ENCODE assay signal across 18 cellular contexts in genomic region chr2:230434677-230435324, GRCh38. TPM values are rescaled to one million over a fixed set of nuclear protein-coding genes. Genes with fewer than 3 reads are reported as not detected.
DNase-seq lines count a peak whose midpoint lies in the region; ATAC-seq and TF ChIP-seq lines count a peak whose summit lies in the region.
"Had no signal": no experiment of that assay in that cellular context is flagged by ENCODE, and none has a peak within 500 bp of the region (broad histone marks: within the 10 kb centered on the region; RNA-seq: fewer than 3 reads in every experiment).

No MANE protein-coding gene starts in this region.

- peak overlapping the region; percentile 7 for H3K27ac Mint-ChIP-seq in activated CD4-positive, alpha-beta T cell treated with anti-CD3 and anti-CD28 coated beads, Interleukin-2, amount 10 ng/mL, durations not matched to agents 7 days and 5 days
- H3K27ac Mint-ChIP-seq in natural killer cell treated with Interleukin-12 subunit alpha and Interleukin-12 subunit beta and Interleukin-15 and Interleukin-18, amount 100 ng/mL, for 72 hours, result peak overlapping the region; percentile 64 to 86

- CTCF ChIA-PET in activated CD4-positive, alpha-beta T cell treated with anti-CD3 and anti-CD28 coated beads, Interleukin-2, amount 10 ng/mL, durations not matched to agents 7 days and 5 days (lab: Charles Lee), result interaction anchor here (0.9 to 1.6 kb wide), 2 partner anchors 10 to 31 kb away, joined by 3 to 4 read pairs; no protein-coding TSS in a partner anchor

- no peak for TF ChIP-seq CTCF in choroid plexus epithelial cell (conservative IDR thresholded peaks at IDR 0.05; ENCODE audit: low read depth, low read length)

- no peak for DNase-seq in activated CD4-positive, alpha-beta T cell treated with anti-CD3 and anti-CD28 coated beads, Interleukin-2, amount 10 ng/mL, durations not matched to agents 7 days and 5 days
- no peak for DNase-seq in activated CD4-positive, alpha-beta T cell treated with anti-CD3 and anti-CD28 coated beads for 1 hour
- DNase-seq in HCEC 1CT (peak; percentile 60), choroid plexus epithelial cell (ENCODE audit: low read depth) (peak; percentile 37), H4 (ENCODE audit: low spot score) (no peak), sciatic nerve (ENCODE audit: low spot score) (no peak)
- no peak for DNase-seq in natural killer cell treated with Interleukin-12 subunit alpha and Interleukin-12 subunit beta and Interleukin-15 and Interleukin-18, amount 100 ng/mL, for 72 hours (ENCODE audit: low spot score)
- DNase-seq: activated CD4-positive, CD25-positive, alpha-beta regulatory T cell; activated T-cell treated with anti-CD3 and anti-CD28 coated beads, Interleukin-2, amount 50 U/mL, for 4 hours; GF-D8; lower lobe of right lung; NCI-H187 treated with DMSO at 0.1 percent for 48 hours; NCI-H526; Peyer's patch; right cardiac atrium; stimulated activated CD4-positive, alpha-beta T cell treated with anti-CD3 and anti-CD28 coated beads, Interleukin-2, amount 100 ng/mL, for 24 hours; stimulated activated CD8-positive, alpha-beta memory T cell treated with anti-CD3 and anti-CD28 coated beads, Interleukin-4, amount 100 ng/mL, for 48 hours had no signal

- POLR2A ChIA-PET in activated CD4-positive, alpha-beta T cell treated with anti-CD3 and anti-CD28 coated beads, Interleukin-2, amount 10 ng/mL, durations not matched to agents 7 days and 5 days (lab: Charles Lee), result no interaction called here

- no peak overlapping the region for H3K4me3 ChIP-seq in choroid plexus epithelial cell (ENCODE audit: low read depth, low read length)
- H3K4me3 ChIP-seq: lower lobe of right lung, Peyer's patch had no signal

- no peaks in the 10 kb centered on the region for H3K27me3 Mint-ChIP-seq in activated CD4-positive, alpha-beta T cell treated with anti-CD3 and anti-CD28 coated beads, Interleukin-2, amount 10 ng/mL, durations not matched to agents 7 days and 5 days
- H3K27me3 Mint-ChIP-seq in natural killer cell treated with Interleukin-12 subunit alpha and Interleukin-12 subunit beta and Interleukin-15 and Interleukin-18, amount 100 ng/mL, for 72 hours, result no peaks in the 10 kb centered on the region

- H3K36me3 Mint-ChIP-seq in activated CD4-positive, alpha-beta T cell treated with anti-CD3 and anti-CD28 coated beads, Interleukin-2, amount 10 ng/mL, durations not matched to agents 7 days and 5 days (ENCODE audit: low read depth), result peaks cover 89% of the 10 kb centered on the region
- peaks cover 31% of the 10 kb centered on the region for H3K36me3 Mint-ChIP-seq in natural killer cell treated with Interleukin-12 subunit alpha and Interleukin-12 subunit beta and Interleukin-15 and Interleukin-18, amount 100 ng/mL, for 72 hours

- peaks cover 34% of the 10 kb centered on the region for H3K9me3 Mint-ChIP-seq in activated CD4-positive, alpha-beta T cell treated with anti-CD3 and anti-CD28 coated beads, Interleukin-2, amount 10 ng/mL, durations not matched to agents 7 days and 5 days
- peaks cover 4% of the 10 kb centered on the region for H3K9me3 Mint-ChIP-seq in natural killer cell treated with Interleukin-12 subunit alpha and Interleukin-12 subunit beta and Interleukin-15 and Interleukin-18, amount 100 ng/mL, for 72 hours

- H3K4me3 Mint-ChIP-seq in activated CD4-positive, alpha-beta T cell treated with anti-CD3 and anti-CD28 coated beads, Interleukin-2, amount 10 ng/mL, durations not matched to agents 7 days and 5 days, result no peak overlapping the region
- peak overlapping the region; percentile 9 for H3K4me3 Mint-ChIP-seq in natural killer cell treated with Interleukin-12 subunit alpha and Interleukin-12 subunit beta and Interleukin-15 and Interleukin-18, amount 100 ng/mL, for 72 hours
- H3K4me3 Mint-ChIP-seq: activated T-cell treated with anti-CD3 and anti-CD28 coated beads, Interleukin-2, amount 50 U/mL, for 4 hours had no signal

- peak; percentile 79 to 85 for ATAC-seq in natural killer cell treated with Interleukin-12 subunit alpha and Interleukin-12 subunit beta and Interleukin-15 and Interleukin-18, amount 100 ng/mL, for 72 hours
- ATAC-seq in sciatic nerve (no peak), HG03095 (IDR thresholded peaks at IDR 0.05; ENCODE audit: unreplicated experiment) (no peak)
- ATAC-seq: lower lobe of right lung, right cardiac atrium had no signal

- intact Hi-C loops in sciatic nerve (cut with DNase I), result no loop called here

- H3K4me1 Mint-ChIP-seq in activated CD4-positive, alpha-beta T cell treated with anti-CD3 and anti-CD28 coated beads, Interleukin-2, amount 10 ng/mL, durations not matched to agents 7 days and 5 days, result peaks cover 56% of the 10 kb centered on the region
- peaks cover 53 to 60% of the 10 kb centered on the region in 2 donors for H3K4me1 Mint-ChIP-seq in natural killer cell treated with Interleukin-12 subunit alpha and Interleukin-12 subunit beta and Interleukin-15 and Interleukin-18, amount 100 ng/mL, for 72 hours (ENCODE audit: low read depth in 2 of 2)

RNA-seq across cellular contexts. Expression of gene SP100, which starts 18.8 kb away (rescaled TPM):
- total RNA-seq in activated CD4-positive, alpha-beta T cell treated with anti-CD3 and anti-CD28 coated beads, Interleukin-2, amount 10 ng/mL, durations not matched to agents 7 days and 5 days, result 100 to 1,000 TPM; 364 to 392 TPM
- 100 to 1,000 TPM; 179 to 190 TPM for total RNA-seq in natural killer cell treated with Interleukin-12 subunit alpha and Interleukin-12 subunit beta and Interleukin-15 and Interleukin-18, amount 100 ng/mL, for 72 hours
- 45.0 and 63.1 TPM in 2 replicates for total RNA-seq in H4 (2014; rRNA removed; shearing (Covaris generic))
- 126 TPM for total RNA-seq in sciatic nerve

Comparison
In these comparisons a context has a peak if more than half of its experiments do, and no peak if none do; other contexts are left out.
1. DNase-seq: peak in HCEC 1CT (single experiment) and choroid plexus epithelial cell (single experiment); none in activated CD4-positive, alpha-beta T cell treated with anti-CD3 and anti-CD28 coated beads, Interleukin-2, amount 10 ng/mL, durations not matched to agents 7 days and 5 days (single experiment), activated CD4-positive, alpha-beta T cell treated with anti-CD3 and anti-CD28 coated beads for 1 hour (single experiment), natural killer cell treated with Interleukin-12 subunit alpha and Interleukin-12 subunit beta and Interleukin-15 and Interleukin-18, amount 100 ng/mL, for 72 hours (single experiment), H4 (single experiment) and sciatic nerve (single experiment).
2. ATAC-seq: peak in natural killer cell treated with Interleukin-12 subunit alpha and Interleukin-12 subunit beta and Interleukin-15 and Interleukin-18, amount 100 ng/mL, for 72 hours (2 of 2); none in sciatic nerve (single experiment) and HG03095 (single experiment).